1 cellular context compared by ENCODE assay signal in genomic region chr15:49421991-49422390, GRCh38.
TF ChIP-seq lines count a peak whose summit lies in the region.

No MANE protein-coding gene starts in this region.

TF ChIP-seq in K562, 482 proteins besides CTCF, POLR2A, EP300 and RAD21 (continued from another document and continues in another):
- TF ChIP-seq, protein P1, sequence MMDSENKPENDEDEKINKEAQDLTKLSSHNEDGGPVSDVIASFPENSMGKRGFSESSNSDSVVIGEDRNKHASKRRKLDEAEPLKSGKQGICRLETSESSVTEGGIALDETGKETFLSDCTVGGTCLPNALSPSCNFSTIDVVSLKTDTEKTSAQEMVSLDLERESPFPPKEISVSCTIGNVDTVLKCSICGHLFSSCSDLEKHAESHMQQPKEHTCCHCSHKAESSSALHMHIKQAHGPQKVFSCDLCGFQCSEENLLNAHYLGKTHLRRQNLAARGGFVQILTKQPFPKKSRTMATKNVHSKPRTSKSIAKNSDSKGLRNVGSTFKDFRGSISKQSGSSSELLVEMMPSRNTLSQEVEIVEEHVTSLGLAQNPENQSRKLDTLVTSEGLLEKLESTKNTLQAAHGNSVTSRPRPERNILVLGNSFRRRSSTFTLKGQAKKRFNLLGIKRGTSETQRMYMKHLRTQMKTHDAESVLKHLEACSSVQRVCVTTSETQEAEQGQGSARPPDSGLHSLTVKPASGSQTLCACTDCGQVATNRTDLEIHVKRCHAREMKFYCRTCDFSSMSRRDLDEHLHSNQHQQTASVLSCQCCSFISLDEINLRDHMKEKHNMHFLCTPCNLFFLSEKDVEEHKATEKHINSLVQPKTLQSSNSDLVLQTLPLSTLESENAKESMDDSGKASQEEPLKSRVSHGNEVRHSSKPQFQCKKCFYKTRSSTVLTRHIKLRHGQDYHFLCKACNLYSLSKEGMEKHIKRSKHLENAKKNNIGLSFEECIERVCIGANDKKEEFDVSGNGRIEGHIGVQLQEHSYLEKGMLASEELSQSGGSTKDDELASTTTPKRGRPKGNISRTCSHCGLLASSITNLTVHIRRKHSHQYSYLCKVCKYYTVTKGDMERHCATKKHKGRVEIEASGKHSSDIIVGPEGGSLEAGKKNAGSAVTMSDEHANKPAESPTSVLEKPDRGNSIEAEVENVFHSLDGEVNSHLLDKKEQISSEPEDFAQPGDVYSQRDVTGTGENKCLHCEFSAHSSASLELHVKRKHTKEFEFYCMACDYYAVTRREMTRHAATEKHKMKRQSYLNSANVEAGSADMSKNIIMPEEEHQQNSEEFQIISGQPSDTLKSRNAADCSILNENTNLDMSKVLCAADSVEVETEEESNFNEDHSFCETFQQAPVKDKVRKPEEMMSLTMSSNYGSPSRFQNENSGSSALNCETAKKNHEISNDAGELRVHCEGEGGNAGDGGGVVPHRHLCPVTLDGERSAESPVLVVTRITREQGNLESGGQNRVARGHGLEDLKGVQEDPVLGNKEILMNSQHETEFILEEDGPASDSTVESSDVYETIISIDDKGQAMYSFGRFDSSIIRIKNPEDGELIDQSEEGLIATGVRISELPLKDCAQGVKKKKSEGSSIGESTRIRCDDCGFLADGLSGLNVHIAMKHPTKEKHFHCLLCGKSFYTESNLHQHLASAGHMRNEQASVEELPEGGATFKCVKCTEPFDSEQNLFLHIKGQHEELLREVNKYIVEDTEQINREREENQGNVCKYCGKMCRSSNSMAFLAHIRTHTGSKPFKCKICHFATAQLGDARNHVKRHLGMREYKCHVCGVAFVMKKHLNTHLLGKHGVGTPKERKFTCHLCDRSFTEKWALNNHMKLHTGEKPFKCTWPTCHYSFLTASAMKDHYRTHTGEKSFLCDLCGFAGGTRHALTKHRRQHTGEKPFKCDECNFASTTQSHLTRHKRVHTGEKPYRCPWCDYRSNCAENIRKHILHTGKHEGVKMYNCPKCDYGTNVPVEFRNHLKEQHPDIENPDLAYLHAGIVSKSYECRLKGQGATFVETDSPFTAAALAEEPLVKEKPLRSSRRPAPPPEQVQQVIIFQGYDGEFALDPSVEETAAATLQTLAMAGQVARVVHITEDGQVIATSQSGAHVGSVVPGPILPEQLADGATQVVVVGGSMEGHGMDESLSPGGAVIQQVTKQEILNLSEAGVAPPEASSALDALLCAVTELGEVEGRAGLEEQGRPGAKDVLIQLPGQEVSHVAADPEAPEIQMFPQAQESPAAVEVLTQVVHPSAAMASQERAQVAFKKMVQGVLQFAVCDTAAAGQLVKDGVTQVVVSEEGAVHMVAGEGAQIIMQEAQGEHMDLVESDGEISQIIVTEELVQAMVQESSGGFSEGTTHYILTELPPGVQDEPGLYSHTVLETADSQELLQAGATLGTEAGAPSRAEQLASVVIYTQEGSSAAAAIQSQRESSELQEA (IDR thresholded peaks at IDR 0.05; ENCODE audit: low read depth) = no peak
- no peak for TF ChIP-seq MEF2A (IDR thresholded peaks at IDR 0.05; ENCODE audit: control insufficient read depth, low read depth, low read length)
- TF ChIP-seq, protein P2, sequence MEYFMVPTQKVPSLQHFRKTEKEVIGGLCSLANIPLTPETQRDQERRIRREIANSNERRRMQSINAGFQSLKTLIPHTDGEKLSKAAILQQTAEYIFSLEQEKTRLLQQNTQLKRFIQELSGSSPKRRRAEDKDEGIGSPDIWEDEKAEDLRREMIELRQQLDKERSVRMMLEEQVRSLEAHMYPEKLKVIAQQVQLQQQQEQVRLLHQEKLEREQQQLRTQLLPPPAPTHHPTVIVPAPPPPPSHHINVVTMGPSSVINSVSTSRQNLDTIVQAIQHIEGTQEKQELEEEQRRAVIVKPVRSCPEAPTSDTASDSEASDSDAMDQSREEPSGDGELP (CRISPR knock-in tag; IDR thresholded peaks at IDR 0.05; ENCODE audit: borderline replicate concordance) = no peak
- TF ChIP-seq ZNF134 (CRISPR knock-in tag; conservative IDR thresholded peaks at IDR 0.05) = no peak
- no peak for TF ChIP-seq SOX6 (IDR thresholded peaks at IDR 0.05)
- TF ChIP-seq, protein P3, sequence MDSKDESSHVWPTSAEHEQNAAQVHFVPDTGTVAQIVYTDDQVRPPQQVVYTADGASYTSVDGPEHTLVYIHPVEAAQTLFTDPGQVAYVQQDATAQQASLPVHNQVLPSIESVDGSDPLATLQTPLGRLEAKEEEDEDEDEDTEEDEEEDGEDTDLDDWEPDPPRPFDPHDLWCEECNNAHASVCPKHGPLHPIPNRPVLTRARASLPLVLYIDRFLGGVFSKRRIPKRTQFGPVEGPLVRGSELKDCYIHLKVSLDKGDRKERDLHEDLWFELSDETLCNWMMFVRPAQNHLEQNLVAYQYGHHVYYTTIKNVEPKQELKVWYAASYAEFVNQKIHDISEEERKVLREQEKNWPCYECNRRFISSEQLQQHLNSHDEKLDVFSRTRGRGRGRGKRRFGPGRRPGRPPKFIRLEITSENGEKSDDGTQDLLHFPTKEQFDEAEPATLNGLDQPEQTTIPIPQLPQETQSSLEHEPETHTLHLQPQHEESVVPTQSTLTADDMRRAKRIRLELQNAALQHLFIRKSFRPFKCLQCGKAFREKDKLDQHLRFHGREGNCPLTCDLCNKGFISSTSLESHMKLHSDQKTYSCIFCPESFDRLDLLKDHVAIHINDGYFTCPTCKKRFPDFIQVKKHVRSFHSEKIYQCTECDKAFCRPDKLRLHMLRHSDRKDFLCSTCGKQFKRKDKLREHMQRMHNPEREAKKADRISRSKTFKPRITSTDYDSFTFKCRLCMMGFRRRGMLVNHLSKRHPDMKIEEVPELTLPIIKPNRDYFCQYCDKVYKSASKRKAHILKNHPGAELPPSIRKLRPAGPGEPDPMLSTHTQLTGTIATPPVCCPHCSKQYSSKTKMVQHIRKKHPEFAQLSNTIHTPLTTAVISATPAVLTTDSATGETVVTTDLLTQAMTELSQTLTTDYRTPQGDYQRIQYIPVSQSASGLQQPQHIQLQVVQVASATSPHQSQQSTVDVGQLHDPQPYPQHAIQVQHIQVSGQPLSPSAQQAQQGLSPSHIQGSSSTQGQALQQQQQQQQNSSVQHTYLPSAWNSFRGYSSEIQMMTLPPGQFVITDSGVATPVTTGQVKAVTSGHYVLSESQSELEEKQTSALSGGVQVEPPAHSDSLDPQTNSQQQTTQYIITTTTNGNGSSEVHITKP (IDR thresholded peaks at IDR 0.05; ENCODE audit: partially characterized antibody) = no peak
- no peak for TF ChIP-seq ZNF23 (CRISPR knock-in tag; IDR thresholded peaks at IDR 0.05)
- TF ChIP-seq COPS2 (conservative IDR thresholded peaks at IDR 0.05) = no peak
- no peak for TF ChIP-seq ZBTB49 (CRISPR knock-in tag; IDR thresholded peaks at IDR 0.05; ENCODE audit: borderline replicate concordance)
- TF ChIP-seq STAT6 (CRISPR knock-in tag; IDR thresholded peaks at IDR 0.05) = no peak
- TF ChIP-seq, protein P4, sequence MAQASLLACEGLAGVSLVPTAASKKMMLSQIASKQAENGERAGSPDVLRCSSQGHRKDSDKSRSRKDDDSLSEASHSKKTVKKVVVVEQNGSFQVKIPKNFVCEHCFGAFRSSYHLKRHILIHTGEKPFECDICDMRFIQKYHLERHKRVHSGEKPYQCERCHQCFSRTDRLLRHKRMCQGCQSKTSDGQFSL (CRISPR knock-in tag; IDR thresholded peaks at IDR 0.05) = no peak
- TF ChIP-seq, protein P4 (tag; IDR thresholded peaks at IDR 0.05) = no peak
- TF ChIP-seq, protein P5, sequence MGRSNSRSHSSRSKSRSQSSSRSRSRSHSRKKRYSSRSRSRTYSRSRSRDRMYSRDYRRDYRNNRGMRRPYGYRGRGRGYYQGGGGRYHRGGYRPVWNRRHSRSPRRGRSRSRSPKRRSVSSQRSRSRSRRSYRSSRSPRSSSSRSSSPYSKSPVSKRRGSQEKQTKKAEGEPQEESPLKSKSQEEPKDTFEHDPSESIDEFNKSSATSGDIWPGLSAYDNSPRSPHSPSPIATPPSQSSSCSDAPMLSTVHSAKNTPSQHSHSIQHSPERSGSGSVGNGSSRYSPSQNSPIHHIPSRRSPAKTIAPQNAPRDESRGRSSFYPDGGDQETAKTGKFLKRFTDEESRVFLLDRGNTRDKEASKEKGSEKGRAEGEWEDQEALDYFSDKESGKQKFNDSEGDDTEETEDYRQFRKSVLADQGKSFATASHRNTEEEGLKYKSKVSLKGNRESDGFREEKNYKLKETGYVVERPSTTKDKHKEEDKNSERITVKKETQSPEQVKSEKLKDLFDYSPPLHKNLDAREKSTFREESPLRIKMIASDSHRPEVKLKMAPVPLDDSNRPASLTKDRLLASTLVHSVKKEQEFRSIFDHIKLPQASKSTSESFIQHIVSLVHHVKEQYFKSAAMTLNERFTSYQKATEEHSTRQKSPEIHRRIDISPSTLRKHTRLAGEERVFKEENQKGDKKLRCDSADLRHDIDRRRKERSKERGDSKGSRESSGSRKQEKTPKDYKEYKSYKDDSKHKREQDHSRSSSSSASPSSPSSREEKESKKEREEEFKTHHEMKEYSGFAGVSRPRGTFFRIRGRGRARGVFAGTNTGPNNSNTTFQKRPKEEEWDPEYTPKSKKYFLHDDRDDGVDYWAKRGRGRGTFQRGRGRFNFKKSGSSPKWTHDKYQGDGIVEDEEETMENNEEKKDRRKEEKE (IDR thresholded peaks at IDR 0.05; ENCODE audit: borderline replicate concordance in 1 of 2, control insufficient read depth in 1 of 2, low read depth in 2 of 2, low read length in 1 of 2) = no peak
- TF ChIP-seq ARID3B (CRISPR knock-in tag; IDR thresholded peaks at IDR 0.05; ENCODE audit: borderline replicate concordance) = no peak
- TF ChIP-seq SRSF9 (IDR thresholded peaks at IDR 0.05; ENCODE audit: borderline replicate concordance, low read depth, low read length) = no peak
- TF ChIP-seq, protein P6, sequence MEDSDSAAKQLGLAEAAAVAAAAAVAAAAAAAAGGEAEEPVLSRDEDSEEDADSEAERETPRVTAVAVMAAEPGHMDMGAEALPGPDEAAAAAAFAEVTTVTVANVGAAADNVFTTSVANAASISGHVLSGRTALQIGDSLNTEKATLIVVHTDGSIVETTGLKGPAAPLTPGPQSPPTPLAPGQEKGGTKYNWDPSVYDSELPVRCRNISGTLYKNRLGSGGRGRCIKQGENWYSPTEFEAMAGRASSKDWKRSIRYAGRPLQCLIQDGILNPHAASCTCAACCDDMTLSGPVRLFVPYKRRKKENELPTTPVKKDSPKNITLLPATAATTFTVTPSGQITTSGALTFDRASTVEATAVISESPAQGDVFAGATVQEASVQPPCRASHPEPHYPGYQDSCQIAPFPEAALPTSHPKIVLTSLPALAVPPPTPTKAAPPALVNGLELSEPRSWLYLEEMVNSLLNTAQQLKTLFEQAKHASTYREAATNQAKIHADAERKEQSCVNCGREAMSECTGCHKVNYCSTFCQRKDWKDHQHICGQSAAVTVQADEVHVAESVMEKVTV (CRISPR knock-in tag; IDR thresholded peaks at IDR 0.05) = peak; percentile 71
- TF ChIP-seq, protein P7, sequence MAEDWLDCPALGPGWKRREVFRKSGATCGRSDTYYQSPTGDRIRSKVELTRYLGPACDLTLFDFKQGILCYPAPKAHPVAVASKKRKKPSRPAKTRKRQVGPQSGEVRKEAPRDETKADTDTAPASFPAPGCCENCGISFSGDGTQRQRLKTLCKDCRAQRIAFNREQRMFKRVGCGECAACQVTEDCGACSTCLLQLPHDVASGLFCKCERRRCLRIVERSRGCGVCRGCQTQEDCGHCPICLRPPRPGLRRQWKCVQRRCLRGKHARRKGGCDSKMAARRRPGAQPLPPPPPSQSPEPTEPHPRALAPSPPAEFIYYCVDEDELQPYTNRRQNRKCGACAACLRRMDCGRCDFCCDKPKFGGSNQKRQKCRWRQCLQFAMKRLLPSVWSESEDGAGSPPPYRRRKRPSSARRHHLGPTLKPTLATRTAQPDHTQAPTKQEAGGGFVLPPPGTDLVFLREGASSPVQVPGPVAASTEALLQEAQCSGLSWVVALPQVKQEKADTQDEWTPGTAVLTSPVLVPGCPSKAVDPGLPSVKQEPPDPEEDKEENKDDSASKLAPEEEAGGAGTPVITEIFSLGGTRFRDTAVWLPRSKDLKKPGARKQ (CRISPR knock-in tag; IDR thresholded peaks at IDR 0.05) = no peak
- no peak for TF ChIP-seq L3MBTL2 (IDR thresholded peaks at IDR 0.05)
- TF ChIP-seq PHB2 (IDR thresholded peaks at IDR 0.05; ENCODE audit: low read depth) = no peak
- TF ChIP-seq ZNF217 (CRISPR knock-in tag; IDR thresholded peaks at IDR 0.05) = no peak
- TF ChIP-seq NR2C1 (IDR thresholded peaks at IDR 0.05) = no peak
- no peak for TF ChIP-seq NR2C1 (tag; IDR thresholded peaks at IDR 0.05)
